ENCODE assay signal across 14 cellular contexts in the genomic region with DNA sequence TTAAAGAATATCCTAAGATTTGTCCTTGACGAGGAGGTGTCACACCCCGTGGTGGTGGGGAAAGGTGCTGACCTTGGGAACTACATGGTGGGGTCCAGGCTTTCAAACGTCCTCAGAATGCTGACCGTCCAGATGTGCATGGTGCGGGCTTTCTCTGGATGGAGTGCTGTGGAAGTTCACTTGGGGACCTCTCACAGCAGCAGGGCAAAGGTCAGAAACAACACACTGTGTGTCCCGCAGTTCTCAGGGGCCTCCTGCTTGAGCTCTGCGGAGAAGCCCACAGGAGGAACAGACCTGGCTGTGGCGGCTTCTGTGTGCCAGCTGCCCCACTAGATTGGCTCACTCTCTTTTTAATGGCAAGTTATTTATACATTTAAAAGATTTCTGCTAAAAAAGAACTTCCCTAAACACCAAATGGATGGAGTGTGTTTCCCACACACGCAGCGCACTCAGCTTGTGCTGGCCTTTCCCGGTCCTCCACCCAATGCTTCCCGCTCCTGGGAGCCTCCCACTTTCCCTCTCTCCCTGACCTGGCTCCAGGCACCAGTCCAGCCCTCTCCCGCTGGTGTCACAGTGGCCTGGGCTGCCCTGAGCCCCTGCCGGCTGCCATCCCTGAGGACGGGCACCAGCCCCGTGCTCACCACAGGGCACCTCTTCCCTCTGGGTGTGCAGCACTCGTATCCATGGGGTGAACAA.
"Had no signal": no experiment of that assay in that cellular context is flagged by ENCODE, and none has a peak within 500 bp of the region (broad histone marks: within the 10 kb centered on the region; RNA-seq: fewer than 3 reads in every experiment).

No MANE protein-coding gene starts in this region.

- H3K27me3 ChIP-seq: heart left ventricle, tibial artery had no signal

- ATAC-seq: heart left ventricle; naive thymus-derived CD8-positive, alpha-beta T cell had no signal

- H3K4me1 Mint-ChIP-seq: activated CD4-positive, alpha-beta memory T cell treated with anti-CD3 and anti-CD28 coated beads, Interleukin-2, amount 10 ng/mL, durations not matched to agents 7 days and 5 days; central memory CD8-positive, alpha-beta T cell; naive thymus-derived CD8-positive, alpha-beta T cell had no signal

- DNase-seq: activated CD4-positive, alpha-beta memory T cell treated with anti-CD3 and anti-CD28 coated beads, Interleukin-2, amount 10 ng/mL, durations not matched to agents 7 days and 5 days; activated CD8-positive, alpha-beta memory T cell treated with anti-CD3 and anti-CD28 coated beads, Interleukin-2, amount 50 U/mL, for 48 hours; activated naive CD4-positive, alpha-beta T cell treated with anti-CD3 and anti-CD28 coated beads for 36 hours; effector memory CD4-positive, alpha-beta T cell; islet precursor cell; naive thymus-derived CD8-positive, alpha-beta T cell; occipital lobe; stimulated activated CD4-positive, alpha-beta T cell treated with anti-CD3 and anti-CD28 coated beads, Interleukin-15, amount 100 ng/mL, for 24 hours; stimulated activated CD4-positive, alpha-beta T cell treated with anti-CD3 and anti-CD28 coated beads, Interleukin-4, amount 100 ng/mL, for 24 hours; SW 1271 had no signal

- H3K27ac ChIP-seq: heart left ventricle, tibial artery had no signal

- H3K9me3 Mint-ChIP-seq: central memory CD8-positive, alpha-beta T cell had no signal

- H3K27me3 Mint-ChIP-seq: activated CD4-positive, alpha-beta memory T cell treated with anti-CD3 and anti-CD28 coated beads, Interleukin-2, amount 10 ng/mL, durations not matched to agents 7 days and 5 days; central memory CD8-positive, alpha-beta T cell; naive thymus-derived CD8-positive, alpha-beta T cell had no signal

- H3K4me3 Mint-ChIP-seq: activated CD4-positive, alpha-beta memory T cell treated with anti-CD3 and anti-CD28 coated beads, Interleukin-2, amount 10 ng/mL, durations not matched to agents 7 days and 5 days; activated naive CD4-positive, alpha-beta T cell treated with anti-CD3 and anti-CD28 coated beads for 36 hours; central memory CD8-positive, alpha-beta T cell; naive thymus-derived CD8-positive, alpha-beta T cell; T-helper 2 cell treated with Interferon-gamma antibody and Interleukin-4, amounts not matched to agents 5 μg/mL and 100 μg/mL, for 36 hours had no signal

- H3K27ac Mint-ChIP-seq: activated CD4-positive, alpha-beta memory T cell treated with anti-CD3 and anti-CD28 coated beads, Interleukin-2, amount 10 ng/mL, durations not matched to agents 7 days and 5 days; activated naive CD4-positive, alpha-beta T cell treated with anti-CD3 and anti-CD28 coated beads for 36 hours; T-helper 2 cell treated with Interferon-gamma antibody and Interleukin-4, amounts not matched to agents 5 μg/mL and 100 μg/mL, for 36 hours had no signal

- H3K4me3 ChIP-seq: heart left ventricle, tibial artery had no signal

- H3K4me1 ChIP-seq: tibial artery had no signal
